In the genomic region with DNA sequence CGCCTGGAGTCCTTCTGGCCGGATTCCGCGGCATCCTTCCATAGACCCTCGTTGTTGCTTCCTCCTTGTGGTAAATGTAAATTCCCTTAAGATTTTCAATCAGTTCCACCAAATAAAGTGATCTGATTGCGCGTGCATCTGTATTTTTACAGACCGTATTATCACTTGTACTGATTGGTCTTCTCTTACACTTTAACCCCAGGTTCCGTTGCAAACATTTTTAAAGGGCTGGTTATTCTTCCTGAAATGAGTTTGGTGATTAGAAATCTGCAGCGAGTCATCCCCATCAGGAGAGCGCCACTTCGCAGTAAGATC, we compare ENCODE assay signal across 8 cellular contexts.
DNase-seq lines count a peak whose midpoint lies in the region; ATAC-seq and TF ChIP-seq lines count a peak whose summit lies in the region.

No MANE protein-coding gene starts in this region.

- H3K4me3 Mint-ChIP-seq in T-helper 1 cell treated with Interleukin-12 subunit alpha and Interleukin-12 subunit beta and Interleukin-4 antibody, amounts not matched to agents 30 μg/mL and 1 μg/mL, for 36 hours: peak overlapping the region; percentile 100

- TF ChIP-seq CTCF in RWPE2 (IDR thresholded peaks at IDR 0.05; ENCODE audit: poor library complexity, severe bottlenecking): no peak
- no peak for TF ChIP-seq CTCF in retinal pigment epithelial cell (conservative IDR thresholded peaks at IDR 0.05; ENCODE audit: low read depth, low read length)

- peaks cover 47% of the 10 kb centered on the region for H3K4me1 Mint-ChIP-seq in T-helper 1 cell treated with Interleukin-12 subunit alpha and Interleukin-12 subunit beta and Interleukin-4 antibody, amounts not matched to agents 30 μg/mL and 1 μg/mL, for 36 hours (ENCODE audit: low read depth)

- no peaks in the 10 kb centered on the region for H3K27me3 ChIP-seq in RWPE2 (ENCODE audit: insufficient read depth, poor library complexity, severe bottlenecking)

- H3K27ac ChIP-seq in RWPE2 (ENCODE audit: poor library complexity, severe bottlenecking): peak overlapping the region; percentile 87

- no peaks in the 10 kb centered on the region for H3K9me3 ChIP-seq in RWPE2 (ENCODE audit: severe bottlenecking)

- H3K27me3 Mint-ChIP-seq in T-helper 1 cell treated with Interleukin-12 subunit alpha and Interleukin-12 subunit beta and Interleukin-4 antibody, amounts not matched to agents 30 μg/mL and 1 μg/mL, for 36 hours (ENCODE audit: low read depth): no peaks in the 10 kb centered on the region

- DNase-seq in T-helper 1 cell (no peak), RWPE2 (ENCODE audit: low spot score) (no peak), fibroblast of peridontal ligament (ENCODE audit: extremely low read depth) (peak; percentile 69), retinal pigment epithelial cell (ENCODE audit: low read depth) (no peak), kidney tubule cell (ENCODE audit: low spot score) (no peak), NCI-H1436 (lab: John Stamatoyannopoulos, UW) (no peak), D341Med (ENCODE audit: low spot score) (no peak)

- peak overlapping the region; percentile 100 for H3K27ac Mint-ChIP-seq in T-helper 1 cell treated with Interleukin-12 subunit alpha and Interleukin-12 subunit beta and Interleukin-4 antibody, amounts not matched to agents 30 μg/mL and 1 μg/mL, for 36 hours

- peaks cover 53% of the 10 kb centered on the region for H3K36me3 ChIP-seq in RWPE2 (ENCODE audit: low read depth)

- H3K4me3 ChIP-seq in RWPE2 (ENCODE audit: severe bottlenecking) (peak overlapping the region; percentile 92), retinal pigment epithelial cell (ENCODE audit: low read length) (peak overlapping the region; percentile 59)

- H3K9me3 Mint-ChIP-seq in T-helper 1 cell treated with Interleukin-12 subunit alpha and Interleukin-12 subunit beta and Interleukin-4 antibody, amounts not matched to agents 30 μg/mL and 1 μg/mL, for 36 hours: no peaks in the 10 kb centered on the region

- peaks cover 32% of the 10 kb centered on the region for H3K36me3 Mint-ChIP-seq in T-helper 1 cell treated with Interleukin-12 subunit alpha and Interleukin-12 subunit beta and Interleukin-4 antibody, amounts not matched to agents 30 μg/mL and 1 μg/mL, for 36 hours (ENCODE audit: low read depth)

- no peak for ATAC-seq in RWPE2 (ENCODE audit: low read depth)

- peaks cover 23% of the 10 kb centered on the region for H3K4me1 ChIP-seq in RWPE2 (ENCODE audit: insufficient read depth, poor library complexity, severe bottlenecking)
